17 cellular contexts compared by ENCODE assay signal in the genomic region with DNA sequence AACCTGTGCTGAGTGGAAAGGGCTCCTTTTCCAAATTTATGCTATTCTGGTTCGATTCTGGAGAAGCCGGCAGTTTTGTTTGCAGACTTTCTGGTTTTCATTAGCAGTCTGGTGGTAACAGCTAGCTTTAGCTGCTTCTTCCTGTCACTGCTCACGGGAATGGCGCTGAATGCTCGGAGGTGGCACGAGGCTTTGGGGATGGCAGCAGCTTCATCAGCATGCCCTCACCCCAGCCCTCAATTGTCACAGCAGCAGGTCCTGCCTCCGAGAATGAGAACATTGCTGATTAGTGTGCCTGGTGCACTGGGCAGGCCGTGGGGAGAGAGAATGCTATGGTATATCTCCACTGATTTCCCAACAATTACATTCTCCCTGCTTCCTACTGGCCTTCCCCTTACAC.
"Had no signal": no experiment of that assay in that cellular context is flagged by ENCODE, and none has a peak within 500 bp of the region (broad histone marks: within the 10 kb centered on the region; RNA-seq: fewer than 3 reads in every experiment).

No MANE protein-coding gene starts in this region.

- ATAC-seq: activated CD4-positive, alpha-beta T cell treated with anti-CD3 and anti-CD28 coated beads for 36 hours; gastroesophageal sphincter; natural killer cell; T-cell had no signal

- H3K27ac ChIP-seq: gastroesophageal sphincter, thyroid gland, uterus, WERI-Rb-1 had no signal

- H3K4me3 ChIP-seq: dorsolateral prefrontal cortex, gastroesophageal sphincter, lung, thyroid gland, uterus had no signal

- DNase-seq: activated CD4-positive, alpha-beta memory T cell treated with anti-CD3 and anti-CD28 coated beads, Interleukin-2, amount 10 ng/mL, durations not matched to agents 7 days and 5 days; activated CD4-positive, alpha-beta T cell treated with anti-CD3 and anti-CD28 coated beads for 36 hours; activated naive CD8-positive, alpha-beta T cell treated with anti-CD3 and anti-CD28 coated beads, Interleukin-2, amount 10 ng/mL, durations not matched to agents 7 days and 5 days; activated T-cell treated with anti-CD3 and anti-CD28 coated beads, Interleukin-2, amount 50 U/mL, for 48 hours; aorta; dorsolateral prefrontal cortex; hippocampal formation; kidney glomerular epithelial cell; natural killer cell; stimulated activated CD4-positive, alpha-beta T cell treated with anti-CD3 and anti-CD28 coated beads, Interleukin-15, amount 100 ng/mL, for 24 hours; stimulated activated CD4-positive, alpha-beta T cell treated with anti-CD3 and anti-CD28 coated beads, Interleukin-4, amount 100 ng/mL, for 24 hours; T-cell; thyroid gland; uterus; WERI-Rb-1 had no signal

- H3K36me3 ChIP-seq: gastroesophageal sphincter, thyroid gland, uterus, WERI-Rb-1 had no signal

- H3K27me3 ChIP-seq: dorsolateral prefrontal cortex, gastroesophageal sphincter, thyroid gland, uterus had no signal

- H3K9me3 ChIP-seq: gastroesophageal sphincter, thyroid gland, uterus had no signal

- H3K4me1 ChIP-seq: uterus had no signal
